In genomic region chr3:185822221-185822956, GRCh38 we compare ENCODE assay signal across 9 cellular contexts. TPM values are rescaled to one million over a fixed set of nuclear protein-coding genes. Genes with fewer than 3 reads are reported as not detected.
DNase-seq lines count a peak whose midpoint lies in the region; ATAC-seq, FAIRE-seq and TF ChIP-seq lines count a peak whose summit lies in the region.
"Had no signal": no experiment of that assay in that cellular context is flagged by ENCODE, and none has a peak within 500 bp of the region (broad histone marks: within the 10 kb centered on the region; RNA-seq: fewer than 3 reads in every experiment).

No MANE protein-coding gene starts in this region.

- H3K9me3 Mint-ChIP-seq in progenitor cell of endocrine pancreas (ENCODE audit: low read depth): no peaks in the 10 kb centered on the region

- H3K9me3 ChIP-seq in RWPE2 (ENCODE audit: severe bottlenecking): no peaks in the 10 kb centered on the region

- TF ChIP-seq POLR2A in H54 (IDR thresholded peaks at IDR 0.05; ENCODE audit: low read depth, low read length): no peak

- TF ChIP-seq CTCF in RWPE2 (IDR thresholded peaks at IDR 0.05; ENCODE audit: poor library complexity, severe bottlenecking) (no peak), progenitor cell of endocrine pancreas (IDR thresholded peaks at IDR 0.05; ENCODE audit: unreplicated experiment) (no peak)

- no peak for ATAC-seq in RWPE2 (ENCODE audit: low read depth)
- ATAC-seq in GM18873 (IDR thresholded peaks at IDR 0.05; ENCODE audit: low FRiP score, unreplicated experiment): no peak
- no peak for ATAC-seq in GM21367 (IDR thresholded peaks at IDR 0.05; ENCODE audit: unreplicated experiment)
- ATAC-seq in HG03159 (IDR thresholded peaks at IDR 0.05; ENCODE audit: unreplicated experiment): no peak

- peaks cover 53% of the 10 kb centered on the region for H3K4me1 ChIP-seq in RWPE2 (ENCODE audit: insufficient read depth, poor library complexity, severe bottlenecking)

- H3K27me3 Mint-ChIP-seq in progenitor cell of endocrine pancreas: no peaks in the 10 kb centered on the region

- peak; percentile 67 for DNase-seq in H54 (ENCODE audit: insufficient read length, low spot score)
- DNase-seq in RWPE2 (ENCODE audit: low spot score): no peak
- DNase-seq in fibroblast of peridontal ligament (ENCODE audit: extremely low read depth): peak; percentile 78
- no peak for DNase-seq in progenitor cell of endocrine pancreas (ENCODE audit: low spot score, unreplicated experiment)
- DNase-seq in NCI-H2029 treated with DMSO at 0.1 percent for 48 hours (lab: John Stamatoyannopoulos, UW): no peak
- DNase-seq: activated CD4-positive, alpha-beta T cell treated with anti-CD3 and anti-CD28 coated beads, Interleukin-2, amount 50 U/mL, for 1 hour had no signal

- H3K4me3 ChIP-seq in RWPE2 (ENCODE audit: severe bottlenecking): peak overlapping the region; percentile 95

- H3K4me1 Mint-ChIP-seq in progenitor cell of endocrine pancreas (ENCODE audit: low read depth): peaks cover 38% of the 10 kb centered on the region

- peak overlapping the region; percentile 85 for H3K27ac ChIP-seq in RWPE2 (ENCODE audit: poor library complexity, severe bottlenecking)

- no peaks in the 10 kb centered on the region for H3K27me3 ChIP-seq in RWPE2 (ENCODE audit: insufficient read depth, poor library complexity, severe bottlenecking)

- peaks cover 4% of the 10 kb centered on the region for H3K36me3 Mint-ChIP-seq in progenitor cell of endocrine pancreas (ENCODE audit: insufficient read depth)

- H3K27ac Mint-ChIP-seq in progenitor cell of endocrine pancreas: peak overlapping the region; percentile 98

- peak; percentile 95 for FAIRE-seq in H54 (lab: Jason Lieb, UNC)

- peak overlapping the region; percentile 92 for H3K4me3 Mint-ChIP-seq in progenitor cell of endocrine pancreas (ENCODE audit: low read depth)

- peaks cover 17% of the 10 kb centered on the region for H3K36me3 ChIP-seq in RWPE2 (ENCODE audit: low read depth)

RNA-seq across cellular contexts. Expression of gene IGF2BP2, which starts 2.5 kb away (rescaled TPM):
- 187 and 190 TPM in 2 replicates for total RNA-seq in progenitor cell of endocrine pancreas

Comparison
In these comparisons a context has a peak if more than half of its experiments do, and no peak if none do; other contexts are left out.
1. DNase-seq: peak in H54 (single experiment) and fibroblast of peridontal ligament (single experiment); none in RWPE2 (single experiment), progenitor cell of endocrine pancreas (single experiment) and NCI-H2029 treated with DMSO at 0.1 percent for 48 hours (single experiment).